ENCODE assay signal across 8 cellular contexts in the genomic region with DNA sequence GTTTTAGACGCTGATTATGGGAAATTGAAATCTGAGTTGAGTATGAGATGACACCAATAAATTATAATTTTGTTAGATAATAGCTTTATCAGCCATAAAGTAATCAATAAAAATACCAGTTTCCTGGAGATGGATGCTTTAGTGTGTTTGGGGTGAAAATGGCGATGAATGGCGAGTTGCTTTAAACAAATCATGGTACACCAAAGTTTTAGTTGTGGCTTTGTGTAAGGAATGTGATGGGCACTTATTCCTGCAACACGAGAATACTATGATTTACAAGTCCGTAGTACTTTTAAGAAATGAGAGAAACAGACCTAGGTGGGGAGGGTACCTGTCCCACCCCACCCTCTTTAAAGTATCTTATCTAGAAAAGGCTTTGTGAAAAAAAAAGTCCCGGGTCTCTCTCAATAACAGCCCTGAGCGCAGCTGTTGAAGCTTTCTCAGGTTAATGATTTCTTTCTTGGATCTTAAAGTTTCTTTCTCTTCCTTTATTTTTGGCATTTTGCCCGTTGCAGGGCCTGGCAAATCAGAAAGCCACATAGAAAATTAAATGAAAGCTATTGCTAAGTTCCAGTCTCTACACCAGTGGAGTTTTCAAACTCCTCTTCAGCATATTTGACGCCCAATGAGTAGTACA. TPM values are rescaled to one million over a fixed set of nuclear protein-coding genes. Genes with fewer than 3 reads are reported as not detected.
DNase-seq lines count a peak whose midpoint lies in the region; ATAC-seq, FAIRE-seq and TF ChIP-seq lines count a peak whose summit lies in the region.

No MANE protein-coding gene starts in this region.

- H3F3A ChIP-seq in MM.1S (ENCODE audit: insufficient read depth, low read length) = peaks cover 50% of the 10 kb centered on the region

- intact Hi-C loops in lower leg skin (cut with DNase I; ENCODE audit: low total_unique reads) = no loop called here

- H3K27ac ChIP-seq in MM.1S (ENCODE audit: low read length) = peak overlapping the region; percentile 91
- H3K27ac ChIP-seq in astrocyte (ENCODE audit: low read depth, low read length) = peak overlapping the region; percentile 87

- no peaks in the 10 kb centered on the region for H4K20me1 ChIP-seq in MM.1S (ENCODE audit: insufficient read depth, low read length)
- H4K20me1 ChIP-seq in astrocyte (ENCODE audit: insufficient read depth, low read length) = no peaks in the 10 kb centered on the region

- H3K36me3 ChIP-seq in MM.1S (replicated peaks; ENCODE audit: insufficient read depth, low read length) (0 out of 2 replicates have a peak, but pooled peaks cover 6% of the 10 kb centered on the region), astrocyte (ENCODE audit: insufficient read depth, low read length) (peaks cover 4% of the 10 kb centered on the region)

- peak overlapping the region; percentile 92 for H3K4me3 Mint-ChIP-seq in astrocyte (ENCODE audit: unreplicated experiment)

- no peak for TF ChIP-seq CTCF in MM.1S (IDR thresholded peaks at IDR 0.05; ENCODE audit: low read length)
- no peak for TF ChIP-seq CTCF in astrocyte (IDR thresholded peaks at IDR 0.05; ENCODE audit: insufficient read depth, low read depth, low read length)
- TF ChIP-seq CTCF in lower leg skin (IDR thresholded peaks at IDR 0.05) = no peak

- H3K4me2 ChIP-seq in MM.1S (ENCODE audit: low read depth, low read length) (peak overlapping the region; percentile 88), astrocyte (ENCODE audit: low read length) (peak overlapping the region; percentile 90)

- WGBS in lower leg skin, 2 donors = 40 to 46% methylated on average over 9 of the region's 9 CpGs

- H3K27me3 ChIP-seq in MM.1S (replicated peaks; ENCODE audit: insufficient read depth, low read length) = no peaks in the 10 kb centered on the region
- H3K27me3 ChIP-seq in astrocyte (ENCODE audit: insufficient read depth, low read length) = no peaks in the 10 kb centered on the region

- no peak for FAIRE-seq in astrocyte (lab: Jason Lieb, UNC)

- peak overlapping the region; percentile 30 for H2AFZ ChIP-seq in MM.1S (ENCODE audit: low read length)
- peak overlapping the region; percentile 80 for H2AFZ ChIP-seq in astrocyte (ENCODE audit: low read depth, low read length)

- H3K4me3 ChIP-seq in MM.1S (ENCODE audit: low read length) (peak overlapping the region; percentile 77), astrocyte (ENCODE audit: insufficient read depth, low read depth, low read length) (peak overlapping the region; percentile 71), lower leg skin (ENCODE audit: low read depth, poor library complexity, severe bottlenecking) (peak overlapping the region; percentile 29)

- no peaks in the 10 kb centered on the region for H3K36me3 Mint-ChIP-seq in astrocyte (ENCODE audit: low read depth, unreplicated experiment)

- H3K9me3 Mint-ChIP-seq in astrocyte (ENCODE audit: unreplicated experiment) = no peaks in the 10 kb centered on the region

- peak; percentile 62 for DNase-seq in DMS53 (lab: John Stamatoyannopoulos, UW)
- DNase-seq in DMS53 treated with DMSO at 0.1 percent for 48 hours (lab: John Stamatoyannopoulos, UW; ENCODE audit: unreplicated experiment) = no peak
- DNase-seq in MM.1S = peak; percentile 62
- peak; percentile 10 for DNase-seq in astrocyte (ENCODE audit: low read depth)
- DNase-seq in lower leg skin (ENCODE audit: low spot score in 2 of 2) = no peak
- no peak for DNase-seq in iPS-NIHi7 (ENCODE audit: extremely low spot score)

- no peak for TF ChIP-seq POLR2A in lower leg skin (IDR thresholded peaks at IDR 0.05)

- no peaks in the 10 kb centered on the region for H3K9me2 ChIP-seq in MM.1S (replicated peaks; ENCODE audit: insufficient read depth, low read length)

- no peak for ATAC-seq in HG03196 (IDR thresholded peaks at IDR 0.05; ENCODE audit: unreplicated experiment)
- no peak for ATAC-seq in GM18861 (IDR thresholded peaks at IDR 0.05; ENCODE audit: unreplicated experiment)

- peak overlapping the region; percentile 92 for H3K9ac ChIP-seq in MM.1S (ENCODE audit: low read length)
- H3K9ac ChIP-seq in astrocyte (ENCODE audit: low read length) = peak overlapping the region; percentile 88

- peaks cover 16% of the 10 kb centered on the region for H3K4me1 ChIP-seq in MM.1S (ENCODE audit: low read length)
- peaks cover 36% of the 10 kb centered on the region for H3K4me1 ChIP-seq in astrocyte (ENCODE audit: insufficient read depth, low read length)

- H3K79me2 ChIP-seq in MM.1S (ENCODE audit: low read length) = peaks cover 55% of the 10 kb centered on the region
- peaks cover 35% of the 10 kb centered on the region for H3K79me2 ChIP-seq in astrocyte (ENCODE audit: insufficient read depth, low read length)

- H3K4me1 Mint-ChIP-seq in astrocyte (ENCODE audit: low read depth, unreplicated experiment) = peaks cover 21% of the 10 kb centered on the region

- peaks cover 2% of the 10 kb centered on the region for H3K27me3 Mint-ChIP-seq in astrocyte (ENCODE audit: low read depth, unreplicated experiment)

- no peaks in the 10 kb centered on the region for H3K9me3 ChIP-seq in MM.1S (replicated peaks; ENCODE audit: insufficient read depth, low read length)
- no peaks in the 10 kb centered on the region for H3K9me3 ChIP-seq in astrocyte (ENCODE audit: insufficient read depth, low read depth, low read length)

- peak overlapping the region; percentile 85 for H3K27ac Mint-ChIP-seq in astrocyte (ENCODE audit: unreplicated experiment)

RNA-seq across cellular contexts. Expression of a gene that starts 1.5 kb away (rescaled TPM):
- total RNA-seq in astrocyte (6.8 and 11.9 TPM in 2 replicates), lower leg skin (1 to 10 TPM in 3 of 4 donors, under 1 TPM in 1; 0.99 to 9.5 (median 1.8) TPM)

RNA-seq across cellular contexts. Expression of a gene that starts 40.8 kb away (rescaled TPM):
- total RNA-seq in astrocyte = 3.7 and 4.8 TPM in 2 replicates
- under 1 TPM in 3 of 4 donors, not detected in 1; 0.25 to 0.98 (median 0.62) TPM for total RNA-seq in lower leg skin

Comparison
In these comparisons a context has a peak if more than half of its experiments do, and no peak if none do; other contexts are left out.
1. DNase-seq: peak in DMS53 (single experiment), MM.1S (single experiment) and astrocyte (single experiment); none in DMS53 treated with DMSO at 0.1 percent for 48 hours (single experiment), lower leg skin (0 of 2) and iPS-NIHi7 (single experiment).
2. Peak in every context shown above with its lines, with median percentiles within 50 percentile points of each other: H3K4me3 ChIP-seq.